Comparison of ENCODE assay signal across 1 cellular context in the genomic region with DNA sequence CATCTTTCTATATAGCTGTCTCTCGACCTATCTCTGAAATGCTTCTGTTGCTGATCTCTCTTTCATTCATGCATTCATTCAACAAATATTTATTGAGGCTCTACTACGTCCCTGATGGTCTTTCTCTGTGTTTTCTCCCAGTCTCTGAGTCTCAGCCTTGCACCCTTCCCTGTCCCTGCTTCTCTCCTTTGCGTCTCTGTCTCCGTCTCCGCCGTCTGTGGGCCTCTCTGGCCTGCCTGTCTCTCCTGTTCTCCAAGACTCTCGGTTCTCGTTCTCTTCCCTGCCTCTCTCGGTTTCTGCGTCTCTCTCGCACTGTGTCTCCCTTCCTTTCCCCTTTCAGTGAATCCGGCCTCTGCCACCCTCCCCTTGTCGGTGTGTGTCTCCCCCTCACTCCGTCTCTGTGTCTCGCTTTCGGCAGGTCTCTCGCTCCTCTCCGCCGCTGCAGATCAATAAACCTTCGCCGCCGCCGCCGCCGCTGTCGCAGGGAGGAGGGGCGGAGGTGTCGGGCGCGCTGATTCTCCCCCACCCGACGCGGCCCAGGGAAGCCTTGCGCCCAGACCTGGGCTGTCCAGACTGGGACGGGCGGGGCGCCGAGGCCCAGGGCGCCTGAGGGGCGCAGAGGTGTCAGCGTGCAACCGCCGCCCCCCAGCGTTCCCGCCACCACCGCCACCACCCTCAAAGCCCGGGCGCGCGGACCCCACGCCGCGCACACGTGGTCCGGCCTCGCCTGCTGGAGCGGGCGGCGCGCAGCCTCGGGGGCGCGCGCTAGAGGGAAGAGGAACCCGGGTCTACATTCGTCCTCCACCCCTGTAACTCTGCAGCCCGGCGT.
A peak's percentile ranks its signal among the peaks of the same experiment; 100 is the strongest.
TF ChIP-seq lines count a peak whose summit lies in the region.

No MANE protein-coding gene starts in this region.

TF ChIP-seq in GM12878, 131 proteins besides CTCF, POLR2A, EP300 and RAD21:
- TF ChIP-seq JUNB (IDR thresholded peaks at IDR 0.05) (no peak), SUZ12 (IDR thresholded peaks at IDR 0.05; ENCODE audit: unreplicated experiment) (peak; percentile 43), FOS (IDR thresholded peaks at IDR 0.05; ENCODE audit: borderline replicate concordance, extremely low read depth, insufficient read length) (no peak), NBN (IDR thresholded peaks at IDR 0.05) (0 out of 2 replicates have a peak, but pooled peaks have one; percentile 20), EZH2 (IDR thresholded peaks at IDR 0.05; ENCODE audit: borderline replicate concordance, control insufficient read depth, low read depth, low read length) (peak; percentile 97; the same call in 1 of the 2 replicates), IRF4 (IDR thresholded peaks at IDR 0.05; ENCODE audit: low read depth, low read length) (no peak), ZZZ3 (IDR thresholded peaks at IDR 0.05; ENCODE audit: control insufficient read depth, insufficient read length, low read depth) (no peak), HDGF (IDR thresholded peaks at IDR 0.05) (peak; percentile 48; the same call in 1 of the 2 replicates), RFX5 (IDR thresholded peaks at IDR 0.05; ENCODE audit: low read depth, low read length) (no peak), PRDM15 (CRISPR knock-in tag; IDR thresholded peaks at IDR 0.05) (no peak)
- TF ChIP-seq, protein P1, sequence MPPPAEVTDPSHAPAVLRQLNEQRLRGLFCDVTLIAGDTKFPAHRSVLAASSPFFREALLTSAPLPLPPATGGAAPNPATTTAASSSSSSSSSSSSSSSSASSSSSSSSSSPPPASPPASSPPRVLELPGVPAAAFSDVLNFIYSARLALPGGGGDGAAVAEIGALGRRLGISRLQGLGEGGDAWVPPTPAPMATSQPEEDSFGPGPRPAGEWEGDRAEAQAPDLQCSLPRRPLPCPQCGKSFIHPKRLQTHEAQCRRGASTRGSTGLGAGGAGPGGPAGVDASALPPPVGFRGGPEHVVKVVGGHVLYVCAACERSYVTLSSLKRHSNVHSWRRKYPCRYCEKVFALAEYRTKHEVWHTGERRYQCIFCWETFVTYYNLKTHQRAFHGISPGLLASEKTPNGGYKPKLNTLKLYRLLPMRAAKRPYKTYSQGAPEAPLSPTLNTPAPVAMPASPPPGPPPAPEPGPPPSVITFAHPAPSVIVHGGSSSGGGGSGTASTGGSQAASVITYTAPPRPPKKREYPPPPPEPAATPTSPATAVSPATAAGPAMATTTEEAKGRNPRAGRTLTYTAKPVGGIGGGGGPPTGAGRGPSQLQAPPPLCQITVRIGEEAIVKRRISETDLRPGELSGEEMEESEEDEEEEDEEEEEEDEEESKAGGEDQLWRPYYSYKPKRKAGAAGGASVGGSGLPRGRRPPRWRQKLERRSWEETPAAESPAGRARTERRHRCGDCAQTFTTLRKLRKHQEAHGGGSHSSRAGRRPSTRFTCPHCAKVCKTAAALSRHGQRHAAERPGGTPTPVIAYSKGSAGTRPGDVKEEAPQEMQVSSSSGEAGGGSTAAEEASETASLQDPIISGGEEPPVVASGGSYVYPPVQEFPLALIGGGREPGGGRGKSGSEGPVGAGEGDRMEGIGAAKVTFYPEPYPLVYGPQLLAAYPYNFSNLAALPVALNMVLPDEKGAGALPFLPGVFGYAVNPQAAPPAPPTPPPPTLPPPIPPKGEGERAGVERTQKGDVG (CRISPR knock-in tag; IDR thresholded peaks at IDR 0.05) = no peak
- TF ChIP-seq, protein P2, sequence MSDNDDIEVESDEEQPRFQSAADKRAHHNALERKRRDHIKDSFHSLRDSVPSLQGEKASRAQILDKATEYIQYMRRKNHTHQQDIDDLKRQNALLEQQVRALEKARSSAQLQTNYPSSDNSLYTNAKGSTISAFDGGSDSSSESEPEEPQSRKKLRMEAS (IDR thresholded peaks at IDR 0.05; ENCODE audit: low read depth, low read length) = peak; percentile 70
- TF ChIP-seq, protein P3, sequence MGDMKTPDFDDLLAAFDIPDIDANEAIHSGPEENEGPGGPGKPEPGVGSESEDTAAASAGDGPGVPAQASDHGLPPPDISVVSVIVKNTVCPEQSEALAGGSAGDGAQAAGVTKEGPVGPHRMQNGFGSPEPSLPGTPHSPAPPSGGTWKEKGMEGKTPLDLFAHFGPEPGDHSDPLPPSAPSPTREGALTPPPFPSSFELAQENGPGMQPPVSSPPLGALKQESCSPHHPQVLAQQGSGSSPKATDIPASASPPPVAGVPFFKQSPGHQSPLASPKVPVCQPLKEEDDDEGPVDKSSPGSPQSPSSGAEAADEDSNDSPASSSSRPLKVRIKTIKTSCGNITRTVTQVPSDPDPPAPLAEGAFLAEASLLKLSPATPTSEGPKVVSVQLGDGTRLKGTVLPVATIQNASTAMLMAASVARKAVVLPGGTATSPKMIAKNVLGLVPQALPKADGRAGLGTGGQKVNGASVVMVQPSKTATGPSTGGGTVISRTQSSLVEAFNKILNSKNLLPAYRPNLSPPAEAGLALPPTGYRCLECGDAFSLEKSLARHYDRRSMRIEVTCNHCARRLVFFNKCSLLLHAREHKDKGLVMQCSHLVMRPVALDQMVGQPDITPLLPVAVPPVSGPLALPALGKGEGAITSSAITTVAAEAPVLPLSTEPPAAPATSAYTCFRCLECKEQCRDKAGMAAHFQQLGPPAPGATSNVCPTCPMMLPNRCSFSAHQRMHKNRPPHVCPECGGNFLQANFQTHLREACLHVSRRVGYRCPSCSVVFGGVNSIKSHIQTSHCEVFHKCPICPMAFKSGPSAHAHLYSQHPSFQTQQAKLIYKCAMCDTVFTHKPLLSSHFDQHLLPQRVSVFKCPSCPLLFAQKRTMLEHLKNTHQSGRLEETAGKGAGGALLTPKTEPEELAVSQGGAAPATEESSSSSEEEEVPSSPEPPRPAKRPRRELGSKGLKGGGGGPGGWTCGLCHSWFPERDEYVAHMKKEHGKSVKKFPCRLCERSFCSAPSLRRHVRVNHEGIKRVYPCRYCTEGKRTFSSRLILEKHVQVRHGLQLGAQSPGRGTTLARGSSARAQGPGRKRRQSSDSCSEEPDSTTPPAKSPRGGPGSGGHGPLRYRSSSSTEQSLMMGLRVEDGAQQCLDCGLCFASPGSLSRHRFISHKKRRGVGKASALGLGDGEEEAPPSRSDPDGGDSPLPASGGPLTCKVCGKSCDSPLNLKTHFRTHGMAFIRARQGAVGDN (IDR thresholded peaks at IDR 0.05) = 0 out of 2 replicates have a peak, but pooled peaks have one; percentile 36
